In the genomic region with DNA sequence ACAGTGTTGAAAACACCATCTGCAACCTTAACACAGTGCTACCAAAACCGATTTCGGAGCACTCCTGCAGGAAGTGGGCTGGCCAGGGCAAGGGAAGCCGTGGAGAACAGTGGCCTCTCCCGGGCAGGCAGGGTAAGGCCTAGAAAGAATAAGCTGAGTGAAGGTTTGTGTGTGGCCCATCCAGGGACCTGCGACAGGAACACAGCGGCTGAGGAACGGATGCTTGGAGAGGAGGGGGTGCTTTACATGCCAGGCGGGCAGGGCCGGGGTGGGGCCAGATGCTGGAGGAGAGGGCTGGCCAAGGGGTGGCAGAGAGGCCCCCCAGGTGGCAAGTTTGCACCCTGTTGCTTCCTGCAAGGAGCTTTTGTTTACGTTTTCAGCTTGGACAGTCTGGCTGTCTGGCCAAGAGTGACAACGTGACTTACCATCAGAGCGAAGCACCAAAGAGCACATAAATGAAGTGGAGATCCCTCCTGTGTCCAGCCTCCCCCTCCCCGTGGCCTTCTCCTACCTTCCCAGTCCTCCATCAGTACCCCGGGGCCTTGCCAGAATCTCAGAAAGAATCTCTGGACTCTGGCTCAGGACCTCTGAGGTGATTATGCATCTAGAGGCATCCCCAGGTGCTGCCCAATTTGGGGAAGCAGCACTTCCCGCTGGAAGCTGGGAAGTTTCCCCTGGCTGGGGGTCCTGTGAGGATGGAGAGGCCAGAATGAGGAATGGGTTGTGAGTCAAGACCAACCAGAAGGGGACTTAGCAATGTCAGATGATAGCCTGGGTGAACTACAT, we compare ENCODE assay signal across 8 cellular contexts.
A peak's percentile ranks its signal among the peaks of the same experiment; 100 is the strongest.
DNase-seq lines count a peak whose midpoint lies in the region; ATAC-seq and TF ChIP-seq lines count a peak whose summit lies in the region.

No MANE protein-coding gene starts in this region.

- no peak overlapping the region for H3K27ac ChIP-seq in HCT116 (ENCODE audit: low read depth, low read length)
- H3K27ac ChIP-seq in ascending aorta, result peak overlapping the region; percentile 92

- H3K36me3 ChIP-seq in HCT116 (ENCODE audit: control insufficient read depth in 1 of 2, insufficient read depth in 2 of 2, low read length in 2 of 2) (no peaks in the 10 kb centered on the region), ascending aorta (no peaks in the 10 kb centered on the region)

- H3K9me3 ChIP-seq in HCT116 (ENCODE audit: control insufficient read depth in 1 of 2, insufficient read depth in 1 of 2, low read depth in 1 of 2, low read length in 2 of 2) (no peaks in the 10 kb centered on the region), ascending aorta (no peaks in the 10 kb centered on the region)

- TF ChIP-seq POLR2A in HCT116 (IDR thresholded peaks at IDR 0.05; ENCODE audit: borderline replicate concordance, extremely low read depth, insufficient read depth, insufficient read length), result no peak
- no peak for TF ChIP-seq POLR2A in NB4 (IDR thresholded peaks at IDR 0.05; ENCODE audit: extremely low read depth, insufficient read length)

- H3K27me3 ChIP-seq in HCT116 (ENCODE audit: insufficient read depth, low read length) (no peaks in the 10 kb centered on the region), ascending aorta (no peaks in the 10 kb centered on the region)

- CTCF ChIA-PET in HCT116 (lab: Charles Lee), result interaction anchor here (0.6 to 2.5 kb wide), 28 partner anchors 11 to 423 kb away, joined by 3 to 25 read pairs (median 4); no protein-coding TSS in a partner anchor

- TF ChIP-seq CTCF in HCT116 (IDR thresholded peaks at IDR 0.05 in 2 of 3, conservative IDR thresholded peaks at IDR 0.05 in 1 of 3; ENCODE audit: borderline replicate concordance in 1 of 3, insufficient read depth in 1 of 3, low read depth in 2 of 3, low read length in 2 of 3) (peak; percentile 78 to 81 (median 79)), NB4 (IDR thresholded peaks at IDR 0.05; ENCODE audit: low read depth, low read length) (peak; percentile 81), ascending aorta (IDR thresholded peaks at IDR 0.05) (peak; percentile 74 to 84 (median 79)), retinal pigment epithelial cell (conservative IDR thresholded peaks at IDR 0.05; ENCODE audit: low read depth, low read length) (peak; percentile 91)

- no TSS peak for BruUV-seq in HCT116 (replicated peaks; lab: Mats Ljungman, UMichigan)

- intact Hi-C loops in HCT116 (cut with micrococcal nuclease) (no loop called here), ascending aorta (cut with DNase I) (no loop called here)

- no peak overlapping the region for H2AFZ ChIP-seq in HCT116 (ENCODE audit: low read depth, low read length, poor library complexity, severe bottlenecking)

- H3K36me3 Mint-ChIP-seq in T-helper 1 cell treated with Interleukin-12 subunit alpha and Interleukin-12 subunit beta and Interleukin-4 antibody, amounts not matched to agents 30 μg/mL and 1 μg/mL, for 36 hours (ENCODE audit: low read depth), result no peaks in the 10 kb centered on the region

- no peaks in the 10 kb centered on the region for H4K20me1 ChIP-seq in HCT116 (ENCODE audit: insufficient read depth)

- no peaks in the 10 kb centered on the region for H3K9me3 Mint-ChIP-seq in T-helper 1 cell treated with Interleukin-12 subunit alpha and Interleukin-12 subunit beta and Interleukin-4 antibody, amounts not matched to agents 30 μg/mL and 1 μg/mL, for 36 hours

- TF ChIP-seq RAD21 in HCT116 (IDR thresholded peaks at IDR 0.05; ENCODE audit: low read depth), result peak; percentile 93

- H3K9ac ChIP-seq in HCT116 (ENCODE audit: low read length), result 0 out of 2 replicates have a peak overlapping the region, but pooled peaks have one; percentile 36

- RAD21 ChIA-PET in HCT116 (lab: Charles Lee; ENCODE audit: low non-redundant PET in 1 of 2, low total read pairs in 2 of 2, uncharacterized antibody in 2 of 2, unreplicated experiment in 2 of 2), result interaction anchor here (0.5 to 1.0 kb wide), 9 partner anchors 31 to 332 kb away, joined by 3 to 6 read pairs (median 3); no protein-coding TSS in a partner anchor

- ATAC-seq in HCT116, result peak; percentile 72
- no peak for ATAC-seq in HG03469 (IDR thresholded peaks at IDR 0.05; ENCODE audit: unreplicated experiment)

- no peaks in the 10 kb centered on the region for H3K27me3 Mint-ChIP-seq in T-helper 1 cell treated with Interleukin-12 subunit alpha and Interleukin-12 subunit beta and Interleukin-4 antibody, amounts not matched to agents 30 μg/mL and 1 μg/mL, for 36 hours (ENCODE audit: low read depth)

- H3K4me1 ChIP-seq in HCT116 (ENCODE audit: control insufficient read depth in 1 of 2, insufficient read depth in 2 of 2, low read length in 2 of 2), result peaks cover 19 to 32% of the 10 kb centered on the region in 2 experiments
- peaks cover 32 to 54% of the 10 kb centered on the region in 2 donors for H3K4me1 ChIP-seq in ascending aorta

- H3K9me2 ChIP-seq in HCT116 (ENCODE audit: insufficient read depth), result no peaks in the 10 kb centered on the region

- peaks cover 37% of the 10 kb centered on the region for H3K4me1 Mint-ChIP-seq in T-helper 1 cell treated with Interleukin-12 subunit alpha and Interleukin-12 subunit beta and Interleukin-4 antibody, amounts not matched to agents 30 μg/mL and 1 μg/mL, for 36 hours (ENCODE audit: low read depth)

- peak overlapping the region; percentile 97 for H3K4me2 ChIP-seq in HCT116 (ENCODE audit: low read length)

- H3K4me3 Mint-ChIP-seq in T-helper 1 cell treated with Interleukin-12 subunit alpha and Interleukin-12 subunit beta and Interleukin-4 antibody, amounts not matched to agents 30 μg/mL and 1 μg/mL, for 36 hours, result peak overlapping the region; percentile 94

- peak overlapping the region in 1 of 2 experiments; percentile 68; a peak in 3 of 4 replicates for H3K4me3 ChIP-seq in HCT116 (replicated peaks in 1 of 2; ENCODE audit: low read depth in 1 of 2, low read length in 2 of 2)
- peak overlapping the region; percentile 62 for H3K4me3 ChIP-seq in NB4 (ENCODE audit: low read depth, low read length)
- H3K4me3 ChIP-seq in ascending aorta, result peak overlapping the region; percentile 63 to 73
- H3K4me3 ChIP-seq in retinal pigment epithelial cell (ENCODE audit: low read length), result peak overlapping the region; percentile 79

- H3K79me2 ChIP-seq in HCT116 (ENCODE audit: insufficient read depth, low read length), result no peaks in the 10 kb centered on the region

- peak overlapping the region; percentile 88 for H3K27ac Mint-ChIP-seq in T-helper 1 cell treated with Interleukin-12 subunit alpha and Interleukin-12 subunit beta and Interleukin-4 antibody, amounts not matched to agents 30 μg/mL and 1 μg/mL, for 36 hours

- DNase-seq in EL (peak; percentile 63), HCT116 (ENCODE audit: low read depth, low spot score) (peak; percentile 35), NB4 (ENCODE audit: low read depth) (peak; percentile 83), ascending aorta (ENCODE audit: low spot score in 2 of 2) (peak in 1 of 2 donors; percentile 86), hippocampal formation (lab: John Stamatoyannopoulos, UW) (peak; percentile 77 to 79), retinal pigment epithelial cell (ENCODE audit: low read depth) (no peak)

- POLR2A ChIA-PET in HCT116 (lab: Charles Lee), result interaction anchor here (0.6 kb wide), 1 partner anchor 15 kb away, joined by 3 read pairs; no protein-coding TSS in a partner anchor

TF ChIP-seq in HCT116, 20 proteins besides CTCF, POLR2A, EP300 and RAD21 (continues in another document):
- TF ChIP-seq YY1 (IDR thresholded peaks at IDR 0.05; ENCODE audit: extremely low read depth, insufficient replicate concordance, low read depth, low read length), result no peak
- no peak for TF ChIP-seq FOSL1 (IDR thresholded peaks at IDR 0.05; ENCODE audit: low read depth)
- no peak for TF ChIP-seq CBX3 (IDR thresholded peaks at IDR 0.05; ENCODE audit: low read depth)
- TF ChIP-seq SP1 (IDR thresholded peaks at IDR 0.05; ENCODE audit: low read depth), result no peak
- no peak for TF ChIP-seq ZNF274 (IDR thresholded peaks at IDR 0.05; ENCODE audit: low read depth, low read length)
- TF ChIP-seq POLR2AphosphoS5 (IDR thresholded peaks at IDR 0.05; ENCODE audit: low read depth, low read length), result no peak
- TF ChIP-seq EGR1 (IDR thresholded peaks at IDR 0.05; ENCODE audit: low read depth), result no peak
- TF ChIP-seq TCF7L2 (IDR thresholded peaks at IDR 0.05; ENCODE audit: borderline replicate concordance, extremely low read depth, insufficient read depth, insufficient read length), result no peak
- TF ChIP-seq, protein P1, sequence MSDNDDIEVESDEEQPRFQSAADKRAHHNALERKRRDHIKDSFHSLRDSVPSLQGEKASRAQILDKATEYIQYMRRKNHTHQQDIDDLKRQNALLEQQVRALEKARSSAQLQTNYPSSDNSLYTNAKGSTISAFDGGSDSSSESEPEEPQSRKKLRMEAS (IDR thresholded peaks at IDR 0.05), result no peak
- no peak for TF ChIP-seq ELF1 (IDR thresholded peaks at IDR 0.05; ENCODE audit: borderline replicate concordance, low read depth)
- TF ChIP-seq, protein P2, sequence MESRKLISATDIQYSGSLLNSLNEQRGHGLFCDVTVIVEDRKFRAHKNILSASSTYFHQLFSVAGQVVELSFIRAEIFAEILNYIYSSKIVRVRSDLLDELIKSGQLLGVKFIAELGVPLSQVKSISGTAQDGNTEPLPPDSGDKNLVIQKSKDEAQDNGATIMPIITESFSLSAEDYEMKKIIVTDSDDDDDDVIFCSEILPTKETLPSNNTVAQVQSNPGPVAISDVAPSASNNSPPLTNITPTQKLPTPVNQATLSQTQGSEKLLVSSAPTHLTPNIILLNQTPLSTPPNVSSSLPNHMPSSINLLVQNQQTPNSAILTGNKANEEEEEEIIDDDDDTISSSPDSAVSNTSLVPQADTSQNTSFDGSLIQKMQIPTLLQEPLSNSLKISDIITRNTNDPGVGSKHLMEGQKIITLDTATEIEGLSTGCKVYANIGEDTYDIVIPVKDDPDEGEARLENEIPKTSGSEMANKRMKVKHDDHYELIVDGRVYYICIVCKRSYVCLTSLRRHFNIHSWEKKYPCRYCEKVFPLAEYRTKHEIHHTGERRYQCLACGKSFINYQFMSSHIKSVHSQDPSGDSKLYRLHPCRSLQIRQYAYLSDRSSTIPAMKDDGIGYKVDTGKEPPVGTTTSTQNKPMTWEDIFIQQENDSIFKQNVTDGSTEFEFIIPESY (IDR thresholded peaks at IDR 0.05; ENCODE audit: extremely low read depth, insufficient replicate concordance, low read length), result no peak
- TF ChIP-seq JUND (IDR thresholded peaks at IDR 0.05), result no peak
- TF ChIP-seq EZH2phosphoT487 (IDR thresholded peaks at IDR 0.05; ENCODE audit: borderline replicate concordance), result no peak
- TF ChIP-seq CEBPB (IDR thresholded peaks at IDR 0.05; ENCODE audit: low read depth), result no peak
